8 cellular contexts compared by ENCODE assay signal in genomic region chr7:44082541-44083207, GRCh38. TPM values are rescaled to one million over a fixed set of nuclear protein-coding genes. Genes with fewer than 3 reads are reported as not detected.
DNase-seq lines count a peak whose midpoint lies in the region; ATAC-seq and TF ChIP-seq lines count a peak whose summit lies in the region.

No MANE protein-coding gene starts in this region.

- H3K36me3 Mint-ChIP-seq in WTC11 = peaks cover 19% of the 10 kb centered on the region

- peak overlapping the region; percentile 71 for H3K4me3 Mint-ChIP-seq in WTC11

- peak; percentile 92 for ATAC-seq in HG03175 (IDR thresholded peaks at IDR 0.05; ENCODE audit: unreplicated experiment)
- peak; percentile 98 for ATAC-seq in WTC11

- no peaks in the 10 kb centered on the region for H3K9me3 ChIP-seq in spleen

- 0 to 1% (median 0%) methylated on average over 42 to 54 of the region's 54 CpGs for WGBS in spleen, 5 donors

- no peaks in the 10 kb centered on the region for H3K27me3 ChIP-seq in spleen (replicated peaks in 1 of 7)

- H3K9me3 Mint-ChIP-seq in WTC11 = no peaks in the 10 kb centered on the region

- H3K4me1 Mint-ChIP-seq in WTC11 = peaks cover 17% of the 10 kb centered on the region; the same call in 1 of the 2 replicates

- intact Hi-C loops in spleen (cut with DNase I; ENCODE audit: low total_unique reads) = no loop called here

- POLR2A ChIA-PET in WTC11 (lab: Charles Lee) = no interaction called here

- TF ChIP-seq CTCF in WTC11 (IDR thresholded peaks at IDR 0.05) (no peak), spleen (IDR thresholded peaks at IDR 0.05 in 8 of 11, conservative IDR thresholded peaks at IDR 0.05 in 3 of 11) (peak in 4 of 11 experiments; percentile 2 to 65 (median 38))

- DNase-seq in AG08396 (ENCODE audit: low spot score) = peak; percentile 97
- DNase-seq in NCI-H2227 treated with DMSO at 0.1 percent for 48 hours (lab: John Stamatoyannopoulos, UW) = peak; percentile 94
- DNase-seq in WTC11 (ENCODE audit: low spot score) = peak; percentile 97
- DNase-seq in caudate nucleus (lab: John Stamatoyannopoulos, UW) = peak; percentile 54 to 100 (median 99)
- DNase-seq in inferior parietal cortex (ENCODE audit: extremely low spot score) = peak; percentile 97
- peak; percentile 100 for DNase-seq in spleen

- peaks cover 8 to 69% (median 47%) of the 10 kb centered on the region in 6 donors for H3K4me1 ChIP-seq in spleen

- H3K36me3 ChIP-seq in spleen = peaks cover 0 to 33% (median 30%) of the 10 kb centered on the region in 6 donors

- peaks cover 22% of the 10 kb centered on the region for H3K27me3 Mint-ChIP-seq in WTC11 (ENCODE audit: low read depth)

- TF ChIP-seq POLR2A in GM18951 (IDR thresholded peaks at IDR 0.05; ENCODE audit: extremely low read depth, insufficient read depth, insufficient read length) (peak; percentile 58), spleen (IDR thresholded peaks at IDR 0.05) (no peak)

- CTCF ChIA-PET in WTC11 (lab: Charles Lee) = no interaction called here

- in situ Hi-C loops in GM18951 (cut with MboI; ENCODE audit: low sequenced_read_pairs, unreplicated experiment) = no loop called here

- H3K4me3 ChIP-seq in spleen = peak overlapping the region; percentile 29 to 95 (median 70)

- H3K27ac ChIP-seq in caudate nucleus (ENCODE audit: low read depth, low read length) (peak overlapping the region; percentile 69), spleen (peak overlapping the region; percentile 90 to 99 (median 96))

- H3K27ac Mint-ChIP-seq in WTC11 = no peak overlapping the region

TF ChIP-seq in WTC11, 78 proteins besides CTCF, POLR2A, EP300 and RAD21:
- TF ChIP-seq NR3C1 (CRISPR knock-in tag; conservative IDR thresholded peaks at IDR 0.05; ENCODE audit: low read depth) (no peak), EMX1 (CRISPR knock-in tag; IDR thresholded peaks at IDR 0.05) (no peak), NFYB (CRISPR knock-in tag; conservative IDR thresholded peaks at IDR 0.05; ENCODE audit: low read depth) (peak; percentile 72), SMAD4 (CRISPR knock-in tag; IDR thresholded peaks at IDR 0.05) (no peak), AR (CRISPR knock-in tag; IDR thresholded peaks at IDR 0.05) (no peak), E2F1 (CRISPR knock-in tag; IDR thresholded peaks at IDR 0.05) (no peak), MYBL2 (CRISPR knock-in tag; IDR thresholded peaks at IDR 0.05) (no peak), ESRRA (CRISPR knock-in tag; IDR thresholded peaks at IDR 0.05; ENCODE audit: borderline replicate concordance) (no peak), CDX4 (CRISPR knock-in tag; IDR thresholded peaks at IDR 0.05; ENCODE audit: borderline replicate concordance) (no peak), ZNF263 (CRISPR knock-in tag; IDR thresholded peaks at IDR 0.05; ENCODE audit: low read depth) (no peak), NFE2L1 (CRISPR knock-in tag; IDR thresholded peaks at IDR 0.05) (no peak), ZNF317 (CRISPR knock-in tag; IDR thresholded peaks at IDR 0.05; ENCODE audit: borderline replicate concordance, low read depth) (no peak), CBFB (CRISPR knock-in tag; IDR thresholded peaks at IDR 0.05; ENCODE audit: low read depth) (no peak), ETV6 (CRISPR knock-in tag; IDR thresholded peaks at IDR 0.05) (0 out of 2 replicates have a peak, but pooled peaks have one; percentile 28), IRF2 (CRISPR knock-in tag; IDR thresholded peaks at IDR 0.05; ENCODE audit: borderline replicate concordance, low read depth) (no peak), NR1H2 (CRISPR knock-in tag; IDR thresholded peaks at IDR 0.05) (no peak), SMAD3 (CRISPR knock-in tag; IDR thresholded peaks at IDR 0.05; ENCODE audit: borderline replicate concordance) (no peak)

RNA-seq across cellular contexts. Expression of gene POLM, which starts 0.3 kb away (rescaled TPM):
- total RNA-seq in WTC11 (2021) = 20.9 to 25.3 TPM (median 24.7 TPM) in 3 replicates
- 100 to 1,000 TPM in 1 of 7 donors, 10 to 100 TPM in 6; 42.8 to 104 (median 63.4) TPM for total RNA-seq in spleen
- polyA plus RNA-seq in spleen = 10 to 100 TPM; 22.0 to 44.9 (median 30.3) TPM

RNA-seq across cellular contexts. Expression of gene PGAM2, which starts 17.3 kb away (rescaled TPM):
- total RNA-seq in WTC11 (2021) (2.4 to 5.6 TPM (median 3.9 TPM) in 3 replicates), spleen (1 to 10 TPM in 4 of 7 donors, under 1 TPM in 2, not detected in 1; 0.75 to 2.8 (median 1.2) TPM)
- polyA plus RNA-seq in spleen = 1 to 10 TPM; 1.6 to 4.0 (median 2.6) TPM

RNA-seq across cellular contexts. Expression of gene AEBP1, which starts 21.5 kb away (rescaled TPM):
- total RNA-seq in WTC11 (2021) = 50.8 to 55.5 TPM (median 52.4 TPM) in 3 replicates
- 100 to 1,000 TPM in 2 of 7 donors, 10 to 100 TPM in 5; 67.5 to 106 (median 88.3) TPM for total RNA-seq in spleen
- 10 to 100 TPM; 41.3 to 71.7 (median 49.7) TPM for polyA plus RNA-seq in spleen

RNA-seq across cellular contexts. Expression of gene DBNL, which starts 38.2 kb away (rescaled TPM):
- total RNA-seq in WTC11 (2021) (34.3 to 36.8 TPM (median 36.1 TPM) in 3 replicates), spleen (100 to 1,000 TPM; 169 to 257 (median 210) TPM)
- 100 to 1,000 TPM; 118 to 205 (median 134) TPM for polyA plus RNA-seq in spleen

RNA-seq across cellular contexts. Expression of gene POLD2, which starts 40.7 kb away (rescaled TPM):
- total RNA-seq in WTC11 (2021) (140 to 154 TPM (median 146 TPM) in 3 replicates), spleen (10 to 100 TPM; 31.9 to 73.0 (median 40.9) TPM)
- polyA plus RNA-seq in spleen = 10 to 100 TPM; 53.7 to 79.1 (median 69.4) TPM

Comparison
In these comparisons a context has a peak if more than half of its experiments do, and no peak if none do; other contexts are left out.
1. Peak in every context shown above with its lines: DNase-seq, ATAC-seq, H3K4me3 ChIP-seq and H3K27ac ChIP-seq.